ENCODE assay signal across 1 cellular context in the genomic region with DNA sequence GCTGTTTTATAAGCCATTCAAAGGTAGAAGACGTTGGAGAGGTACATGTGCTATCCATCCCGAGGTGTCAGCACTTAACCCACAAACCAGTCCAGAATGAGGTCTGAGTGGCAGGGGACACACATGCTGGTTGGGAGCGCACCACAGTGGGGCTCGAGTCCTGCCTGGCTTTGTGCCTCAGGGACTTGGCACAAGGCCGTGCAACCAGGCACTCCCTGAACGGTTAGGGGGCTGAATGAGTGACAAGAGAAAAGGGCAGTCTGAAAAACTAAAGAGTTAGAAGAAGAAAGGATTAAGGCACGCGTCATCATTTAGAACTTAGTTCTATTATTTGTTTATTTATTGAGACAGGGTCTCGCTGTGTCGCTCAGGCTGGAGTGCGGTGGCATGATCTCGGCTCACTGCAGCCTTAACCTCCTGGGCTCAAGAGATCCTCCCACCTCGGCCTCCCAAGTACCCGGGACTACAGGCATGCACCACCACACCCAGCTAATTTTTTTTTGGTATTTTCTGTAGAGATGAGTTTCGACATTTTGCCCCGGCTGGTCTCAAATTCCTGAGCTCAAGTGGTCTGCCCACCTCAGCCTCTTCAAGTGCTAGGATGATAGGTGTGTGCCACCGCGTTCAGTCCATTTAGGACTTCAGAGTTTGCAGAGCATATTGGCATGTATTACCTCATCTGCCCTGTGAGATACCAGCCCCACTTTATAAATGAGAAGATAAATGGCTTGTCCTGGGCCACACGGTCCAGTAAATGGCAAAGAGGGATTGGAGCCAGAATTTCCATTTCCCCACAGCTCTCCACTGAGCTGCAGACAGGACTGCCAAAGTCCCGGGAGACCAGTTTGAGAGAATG.
TF ChIP-seq lines count a peak whose summit lies in the region.

No MANE protein-coding gene starts in this region.

TF ChIP-seq in HepG2, 621 proteins besides CTCF, POLR2A, EP300 and RAD21:
- 0 out of 2 replicates have a peak, but pooled peaks have one; percentile 28 for TF ChIP-seq KLF13 (CRISPR knock-in tag; IDR thresholded peaks at IDR 0.05)
- TF ChIP-seq, protein P1, sequence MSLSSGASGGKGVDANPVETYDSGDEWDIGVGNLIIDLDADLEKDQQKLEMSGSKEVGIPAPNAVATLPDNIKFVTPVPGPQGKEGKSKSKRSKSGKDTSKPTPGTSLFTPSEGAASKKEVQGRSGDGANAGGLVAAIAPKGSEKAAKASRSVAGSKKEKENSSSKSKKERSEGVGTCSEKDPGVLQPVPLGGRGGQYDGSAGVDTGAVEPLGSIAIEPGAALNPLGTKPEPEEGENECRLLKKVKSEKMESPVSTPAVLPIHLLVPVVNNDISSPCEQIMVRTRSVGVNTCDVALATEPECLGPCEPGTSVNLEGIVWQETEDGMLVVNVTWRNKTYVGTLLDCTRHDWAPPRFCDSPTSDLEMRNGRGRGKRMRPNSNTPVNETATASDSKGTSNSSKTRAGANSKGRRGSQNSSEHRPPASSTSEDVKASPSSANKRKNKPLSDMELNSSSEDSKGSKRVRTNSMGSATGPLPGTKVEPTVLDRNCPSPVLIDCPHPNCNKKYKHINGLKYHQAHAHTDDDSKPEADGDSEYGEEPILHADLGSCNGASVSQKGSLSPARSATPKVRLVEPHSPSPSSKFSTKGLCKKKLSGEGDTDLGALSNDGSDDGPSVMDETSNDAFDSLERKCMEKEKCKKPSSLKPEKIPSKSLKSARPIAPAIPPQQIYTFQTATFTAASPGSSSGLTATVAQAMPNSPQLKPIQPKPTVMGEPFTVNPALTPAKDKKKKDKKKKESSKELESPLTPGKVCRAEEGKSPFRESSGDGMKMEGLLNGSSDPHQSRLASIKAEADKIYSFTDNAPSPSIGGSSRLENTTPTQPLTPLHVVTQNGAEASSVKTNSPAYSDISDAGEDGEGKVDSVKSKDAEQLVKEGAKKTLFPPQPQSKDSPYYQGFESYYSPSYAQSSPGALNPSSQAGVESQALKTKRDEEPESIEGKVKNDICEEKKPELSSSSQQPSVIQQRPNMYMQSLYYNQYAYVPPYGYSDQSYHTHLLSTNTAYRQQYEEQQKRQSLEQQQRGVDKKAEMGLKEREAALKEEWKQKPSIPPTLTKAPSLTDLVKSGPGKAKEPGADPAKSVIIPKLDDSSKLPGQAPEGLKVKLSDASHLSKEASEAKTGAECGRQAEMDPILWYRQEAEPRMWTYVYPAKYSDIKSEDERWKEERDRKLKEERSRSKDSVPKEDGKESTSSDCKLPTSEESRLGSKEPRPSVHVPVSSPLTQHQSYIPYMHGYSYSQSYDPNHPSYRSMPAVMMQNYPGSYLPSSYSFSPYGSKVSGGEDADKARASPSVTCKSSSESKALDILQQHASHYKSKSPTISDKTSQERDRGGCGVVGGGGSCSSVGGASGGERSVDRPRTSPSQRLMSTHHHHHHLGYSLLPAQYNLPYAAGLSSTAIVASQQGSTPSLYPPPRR (CRISPR knock-in tag; IDR thresholded peaks at IDR 0.05; ENCODE audit: borderline replicate concordance): 0 out of 2 replicates have a peak, but pooled peaks have one; percentile 2
- TF ChIP-seq, protein P2, sequence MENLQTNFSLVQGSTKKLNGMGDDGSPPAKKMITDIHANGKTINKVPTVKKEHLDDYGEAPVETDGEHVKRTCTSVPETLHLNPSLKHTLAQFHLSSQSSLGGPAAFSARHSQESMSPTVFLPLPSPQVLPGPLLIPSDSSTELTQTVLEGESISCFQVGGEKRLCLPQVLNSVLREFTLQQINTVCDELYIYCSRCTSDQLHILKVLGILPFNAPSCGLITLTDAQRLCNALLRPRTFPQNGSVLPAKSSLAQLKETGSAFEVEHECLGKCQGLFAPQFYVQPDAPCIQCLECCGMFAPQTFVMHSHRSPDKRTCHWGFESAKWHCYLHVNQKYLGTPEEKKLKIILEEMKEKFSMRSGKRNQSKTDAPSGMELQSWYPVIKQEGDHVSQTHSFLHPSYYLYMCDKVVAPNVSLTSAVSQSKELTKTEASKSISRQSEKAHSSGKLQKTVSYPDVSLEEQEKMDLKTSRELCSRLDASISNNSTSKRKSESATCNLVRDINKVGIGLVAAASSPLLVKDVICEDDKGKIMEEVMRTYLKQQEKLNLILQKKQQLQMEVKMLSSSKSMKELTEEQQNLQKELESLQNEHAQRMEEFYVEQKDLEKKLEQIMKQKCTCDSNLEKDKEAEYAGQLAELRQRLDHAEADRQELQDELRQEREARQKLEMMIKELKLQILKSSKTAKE (CRISPR knock-in tag; IDR thresholded peaks at IDR 0.05; ENCODE audit: borderline replicate concordance): no peak
- 0 out of 2 replicates have a peak, but pooled peaks have one; percentile 61 for TF ChIP-seq ZNF83 (CRISPR knock-in tag; IDR thresholded peaks at IDR 0.05; ENCODE audit: borderline replicate concordance)
